Comparison of ENCODE assay signal across 8 cellular contexts in genomic region chr6:131281471-131282270, GRCh38.
A peak's percentile ranks its signal among the peaks of the same experiment; 100 is the strongest.
DNase-seq lines count a peak whose midpoint lies in the region; ATAC-seq lines count a peak whose summit lies in the region.

No MANE protein-coding gene starts in this region.

- ATAC-seq in HG02943 (IDR thresholded peaks at IDR 0.05; ENCODE audit: low read depth, unreplicated experiment) (peak; percentile 91), GM21360 (IDR thresholded peaks at IDR 0.05; ENCODE audit: unreplicated experiment) (no peak)
- peak; percentile 91 to 94 for ATAC-seq in natural killer cell treated with Interleukin-12 subunit alpha and Interleukin-12 subunit beta and Interleukin-15 and Interleukin-18, amount 100 ng/mL, for 72 hours

- H3K27me3 Mint-ChIP-seq in dendritic cell treated with granulocyte-macrophage colony-stimulating factor and Interleukin-4, amounts not matched to agents 40 ng/mL and 50 ng/mL, for 4 days, result no peaks in the 10 kb centered on the region
- H3K27me3 Mint-ChIP-seq in natural killer cell treated with Interleukin-12 subunit alpha and Interleukin-12 subunit beta and Interleukin-15 and Interleukin-18, amount 100 ng/mL, for 72 hours, result no peaks in the 10 kb centered on the region

- peaks cover 10% of the 10 kb centered on the region for H3K4me1 Mint-ChIP-seq in dendritic cell treated with granulocyte-macrophage colony-stimulating factor and Interleukin-4, amounts not matched to agents 40 ng/mL and 50 ng/mL, for 4 days (ENCODE audit: low read depth)
- H3K4me1 Mint-ChIP-seq in natural killer cell treated with Interleukin-12 subunit alpha and Interleukin-12 subunit beta and Interleukin-15 and Interleukin-18, amount 100 ng/mL, for 72 hours (ENCODE audit: low read depth in 2 of 2), result peaks cover 15 to 17% of the 10 kb centered on the region in 2 donors

- intact Hi-C loops in dendritic cell treated with granulocyte-macrophage colony-stimulating factor and Interleukin-4, amounts not matched to agents 40 ng/mL and 50 ng/mL, for 4 days (cut with micrococcal nuclease), result no loop called here

- peak overlapping the region; percentile 35 for H3K4me3 Mint-ChIP-seq in dendritic cell treated with granulocyte-macrophage colony-stimulating factor and Interleukin-4, amounts not matched to agents 40 ng/mL and 50 ng/mL, for 4 days
- peak overlapping the region; percentile 75 for H3K4me3 Mint-ChIP-seq in natural killer cell treated with Interleukin-12 subunit alpha and Interleukin-12 subunit beta and Interleukin-15 and Interleukin-18, amount 100 ng/mL, for 72 hours

- peak; percentile 19 to 23 for DNase-seq in activated CD4-positive, alpha-beta T cell treated with anti-CD3 and anti-CD28 coated beads for 24 hours (ENCODE audit: low read depth in 2 of 2)
- peak; percentile 65 for DNase-seq in natural killer cell treated with Interleukin-12 subunit alpha and Interleukin-12 subunit beta and Interleukin-15 and Interleukin-18, amount 100 ng/mL, for 72 hours (ENCODE audit: low spot score)
- DNase-seq in superior temporal gyrus (ENCODE audit: extremely low spot score), result peak; percentile 83
- no peak for DNase-seq in NCI-H1048 (lab: John Stamatoyannopoulos, UW)
- DNase-seq in NCI-H446 treated with DMSO at 0.1 percent for 48 hours (lab: John Stamatoyannopoulos, UW), result no peak

- H3K27ac Mint-ChIP-seq in dendritic cell treated with granulocyte-macrophage colony-stimulating factor and Interleukin-4, amounts not matched to agents 40 ng/mL and 50 ng/mL, for 4 days, result peak overlapping the region; percentile 53
- peak overlapping the region; percentile 74 to 88 for H3K27ac Mint-ChIP-seq in natural killer cell treated with Interleukin-12 subunit alpha and Interleukin-12 subunit beta and Interleukin-15 and Interleukin-18, amount 100 ng/mL, for 72 hours

- H3K36me3 Mint-ChIP-seq in dendritic cell treated with granulocyte-macrophage colony-stimulating factor and Interleukin-4, amounts not matched to agents 40 ng/mL and 50 ng/mL, for 4 days (ENCODE audit: low read depth), result no peaks in the 10 kb centered on the region
- H3K36me3 Mint-ChIP-seq in natural killer cell treated with Interleukin-12 subunit alpha and Interleukin-12 subunit beta and Interleukin-15 and Interleukin-18, amount 100 ng/mL, for 72 hours, result peaks cover 7% of the 10 kb centered on the region

- H3K9me3 Mint-ChIP-seq in dendritic cell treated with granulocyte-macrophage colony-stimulating factor and Interleukin-4, amounts not matched to agents 40 ng/mL and 50 ng/mL, for 4 days, result peaks cover 10% of the 10 kb centered on the region
- no peaks in the 10 kb centered on the region for H3K9me3 Mint-ChIP-seq in natural killer cell treated with Interleukin-12 subunit alpha and Interleukin-12 subunit beta and Interleukin-15 and Interleukin-18, amount 100 ng/mL, for 72 hours

Comparison
In these comparisons a context has a peak if more than half of its experiments do, and no peak if none do; other contexts are left out.
1. DNase-seq: peak in activated CD4-positive, alpha-beta T cell treated with anti-CD3 and anti-CD28 coated beads for 24 hours (2 of 2), natural killer cell treated with Interleukin-12 subunit alpha and Interleukin-12 subunit beta and Interleukin-15 and Interleukin-18, amount 100 ng/mL, for 72 hours (single experiment) and superior temporal gyrus (single experiment); none in NCI-H1048 (single experiment) and NCI-H446 treated with DMSO at 0.1 percent for 48 hours (single experiment).